9 cellular contexts compared by ENCODE assay signal in the genomic region with DNA sequence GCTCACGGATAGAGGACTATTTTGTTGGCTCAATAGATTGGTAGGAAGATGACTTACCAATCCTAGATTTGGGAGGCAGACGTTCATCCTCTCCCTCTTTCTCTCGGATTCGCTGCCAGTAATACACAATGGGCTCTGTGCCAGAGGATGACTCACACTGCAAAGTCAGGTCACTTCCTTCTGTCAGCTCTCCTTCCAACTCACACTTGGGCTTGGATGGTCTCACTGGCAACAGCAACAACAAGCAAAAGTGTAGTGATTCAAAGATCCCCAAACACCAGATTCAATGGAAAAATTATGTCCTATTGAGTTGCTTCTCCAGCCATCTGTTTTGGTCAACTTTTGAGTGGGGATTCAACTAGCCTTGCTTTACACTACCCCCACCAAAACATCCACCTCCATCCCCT. TPM values are rescaled to one million over a fixed set of nuclear protein-coding genes. Genes with fewer than 3 reads are reported as not detected.
DNase-seq lines count a peak whose midpoint lies in the region; ATAC-seq and TF ChIP-seq lines count a peak whose summit lies in the region.
"Had no signal": no experiment of that assay in that cellular context is flagged by ENCODE, and none has a peak within 500 bp of the region (broad histone marks: within the 10 kb centered on the region; RNA-seq: fewer than 3 reads in every experiment).

No MANE protein-coding gene starts in this region.

- H3K36me3 Mint-ChIP-seq in T-helper 2 cell treated with Interferon-gamma antibody and Interleukin-4, amounts not matched to agents 5 μg/mL and 100 μg/mL, for 36 hours (ENCODE audit: low read depth) = peaks cover 7% of the 10 kb centered on the region

- no peak overlapping the region for H3K4me3 ChIP-seq in KMS-11 (IDR thresholded peaks at IDR 0.05; ENCODE audit: insufficient read depth, low read depth, low read length)
- no peak overlapping the region for H3K4me3 ChIP-seq in breast epithelium
- H3K4me3 ChIP-seq: GM12878 had no signal

- H3K27me3 ChIP-seq in KMS-11 (ENCODE audit: insufficient read depth, low read depth) (no peaks in the 10 kb centered on the region), breast epithelium (no peaks in the 10 kb centered on the region)

- H3K27ac ChIP-seq in KMS-11 (peak overlapping the region; percentile 76; the same call in 1 of the 2 replicates), breast epithelium (peak overlapping the region; percentile 78 to 89)

- no peaks in the 10 kb centered on the region for H3K9me3 Mint-ChIP-seq in T-helper 2 cell treated with Interferon-gamma antibody and Interleukin-4, amounts not matched to agents 5 μg/mL and 100 μg/mL, for 36 hours

- intact Hi-C loops in breast epithelium (cut with DNase I; ENCODE audit: low total_unique reads) = no loop called here

- H3K27ac Mint-ChIP-seq in T-helper 2 cell treated with Interferon-gamma antibody and Interleukin-4, amounts not matched to agents 5 μg/mL and 100 μg/mL, for 36 hours = peak overlapping the region; percentile 85

- H3K4me1 ChIP-seq in KMS-11 (ENCODE audit: low read depth, poor library complexity, severe bottlenecking) (peaks cover 54% of the 10 kb centered on the region), breast epithelium (no peaks in the 10 kb centered on the region)

- H3K9ac ChIP-seq in KMS-11 = no peak overlapping the region

- H3K9me3 ChIP-seq in breast epithelium = no peaks in the 10 kb centered on the region

- no peaks in the 10 kb centered on the region for H3K27me3 Mint-ChIP-seq in T-helper 2 cell treated with Interferon-gamma antibody and Interleukin-4, amounts not matched to agents 5 μg/mL and 100 μg/mL, for 36 hours (ENCODE audit: low read depth)

- peak overlapping the region; percentile 71 for H3K4me2 ChIP-seq in KMS-11

- peak overlapping the region; percentile 76 for H3K4me3 Mint-ChIP-seq in T-helper 2 cell treated with Interferon-gamma antibody and Interleukin-4, amounts not matched to agents 5 μg/mL and 100 μg/mL, for 36 hours

- no peak for TF ChIP-seq POLR2A in breast epithelium (IDR thresholded peaks at IDR 0.05)

- H4K20me1 ChIP-seq in KMS-11 (ENCODE audit: insufficient read depth) = no peaks in the 10 kb centered on the region

- peak; percentile 83 for DNase-seq in AG09319 (ENCODE audit: extremely low read depth, low read depth)
- peak; percentile 68 for DNase-seq in T-helper 2 cell treated with Interferon-gamma antibody and Interleukin-4, amounts not matched to agents 5 μg/mL and 100 μg/mL, for 36 hours (ENCODE audit: low spot score)
- peak; percentile 85 to 89 for DNase-seq in breast epithelium (ENCODE audit: low spot score in 2 of 2)
- peak; percentile 56 for DNase-seq in left kidney (ENCODE audit: low read depth, low spot score)
- peak; percentile 53 to 56 (median 54) for DNase-seq in stimulated activated CD4-positive, alpha-beta T cell treated with anti-CD3 and anti-CD28 coated beads, TNF-alpha, amount 100 ng/mL, for 24 hours (ENCODE audit: low read depth in 3 of 3)

- H3K36me3 ChIP-seq in KMS-11 (ENCODE audit: insufficient read depth) (no peaks in the 10 kb centered on the region), breast epithelium (no peaks in the 10 kb centered on the region)

- no peak overlapping the region for H2AFZ ChIP-seq in KMS-11 (ENCODE audit: low read depth)

- peaks cover 48% of the 10 kb centered on the region for H3K4me1 Mint-ChIP-seq in T-helper 2 cell treated with Interferon-gamma antibody and Interleukin-4, amounts not matched to agents 5 μg/mL and 100 μg/mL, for 36 hours (ENCODE audit: low read depth)

- no peak for TF ChIP-seq CTCF in AG09319 (IDR thresholded peaks at IDR 0.05; ENCODE audit: low read depth, low read length)
- TF ChIP-seq CTCF in KMS-11 (conservative IDR thresholded peaks at IDR 0.05; ENCODE audit: low read depth, low read length) = no peak
- TF ChIP-seq CTCF in breast epithelium (IDR thresholded peaks at IDR 0.05) = no peak

- H3K79me2 ChIP-seq in KMS-11 (ENCODE audit: insufficient read depth, low read depth) = no peaks in the 10 kb centered on the region

- ATAC-seq in HG02763 (IDR thresholded peaks at IDR 0.05; ENCODE audit: unreplicated experiment) (no peak), HG03108 (IDR thresholded peaks at IDR 0.05; ENCODE audit: unreplicated experiment) (no peak)

RNA-seq across cellular contexts. Expression of a gene that starts 21.7 kb away (rescaled TPM):
- total RNA-seq in breast epithelium = 100 to 1,000 TPM; 691 to 851 (median 698) TPM
